In genomic region chr9:113057193-113057592, GRCh38 we compare ENCODE assay signal across 9 cellular contexts. TPM values are rescaled to one million over a fixed set of nuclear protein-coding genes. Genes with fewer than 3 reads are reported as not detected.
DNase-seq lines count a peak whose midpoint lies in the region; ATAC-seq and TF ChIP-seq lines count a peak whose summit lies in the region.
"Had no signal": no experiment of that assay in that cellular context is flagged by ENCODE, and none has a peak within 500 bp of the region (broad histone marks: within the 10 kb centered on the region; RNA-seq: fewer than 3 reads in every experiment).

No MANE protein-coding gene starts in this region.

- no peak overlapping the region for H3K9ac ChIP-seq in HUES64 (ENCODE audit: low read depth, low read length)
- no peak overlapping the region for H3K9ac ChIP-seq in duodenal mucosa (ENCODE audit: low read depth in 1 of 2, low read length in 2 of 2)

- H3K9me3 Mint-ChIP-seq in naive thymus-derived CD4-positive, alpha-beta T cell: peaks cover 0 to 19% (median 7%) of the 10 kb centered on the region in 11 donors
- H3K9me3 Mint-ChIP-seq: natural killer cell had no signal

- peaks cover 0 to 20% (median 13%) of the 10 kb centered on the region in 5 donors for H3K27me3 Mint-ChIP-seq in naive thymus-derived CD4-positive, alpha-beta T cell

- no peak for DNase-seq in naive thymus-derived CD4-positive, alpha-beta T cell
- DNase-seq in inferior parietal cortex (ENCODE audit: extremely low spot score) (no peak), HT-29 (ENCODE audit: low spot score) (no peak), NCI-H345 treated with DMSO at 0.1 percent for 48 hours (lab: John Stamatoyannopoulos, UW; ENCODE audit: unreplicated experiment) (no peak), middle frontal gyrus (ENCODE audit: extremely low spot score, low spot score) (no peak)

- peak overlapping the region; percentile 83 for H3K4me3 ChIP-seq in HUES64 (ENCODE audit: low read length)
- H3K4me3 ChIP-seq in duodenal mucosa (ENCODE audit: low read depth in 1 of 2, low read length in 2 of 2): peak overlapping the region; percentile 73 to 83
- H3K4me3 ChIP-seq in naive thymus-derived CD4-positive, alpha-beta T cell (ENCODE audit: low read length): peak overlapping the region; percentile 98

- CTCF ChIA-PET in naive thymus-derived CD4-positive, alpha-beta T cell (lab: Charles Lee): no interaction called here

- POLR2A ChIA-PET in naive thymus-derived CD4-positive, alpha-beta T cell (lab: Charles Lee): no interaction called here

- H3K36me3 ChIP-seq in HUES64 (ENCODE audit: insufficient read depth, low read length) (no peaks in the 10 kb centered on the region), duodenal mucosa (ENCODE audit: control insufficient read depth in 1 of 2, insufficient read depth in 2 of 2, low read length in 2 of 2) (no peaks in the 10 kb centered on the region)
- no peaks in the 10 kb centered on the region for H3K36me3 ChIP-seq in naive thymus-derived CD4-positive, alpha-beta T cell (ENCODE audit: control insufficient read depth in 2 of 3, insufficient read depth in 3 of 3, low read length in 3 of 3)

- H3K9me3 ChIP-seq in HUES64 (ENCODE audit: insufficient read depth, low read depth, low read length) (peaks cover 39% of the 10 kb centered on the region), duodenal mucosa (ENCODE audit: control insufficient read depth in 1 of 2, low read length in 2 of 2) (peaks cover 17 to 46% of the 10 kb centered on the region in 2 donors)
- H3K9me3 ChIP-seq in naive thymus-derived CD4-positive, alpha-beta T cell (ENCODE audit: control insufficient read depth in 2 of 3, low read length in 3 of 3): peaks cover 0 to 59% (median 24%) of the 10 kb centered on the region in 3 experiments

- no peak for TF ChIP-seq CTCF in 22Rv1 (IDR thresholded peaks at IDR 0.05)

- peaks cover 4% of the 10 kb centered on the region; the same call in 1 of the 2 replicates for H3K4me1 ChIP-seq in HUES64 (ENCODE audit: insufficient read depth, low read length)
- no peaks in the 10 kb centered on the region for H3K4me1 ChIP-seq in duodenal mucosa (ENCODE audit: control insufficient read depth in 1 of 2, insufficient read depth in 2 of 2, low read length in 2 of 2)
- H3K4me1 ChIP-seq in naive thymus-derived CD4-positive, alpha-beta T cell (ENCODE audit: control insufficient read depth in 2 of 2, insufficient read depth in 2 of 2, low read length in 2 of 2): no peaks in the 10 kb centered on the region

- ATAC-seq in naive thymus-derived CD4-positive, alpha-beta T cell: no peak

- H3K36me3 Mint-ChIP-seq in naive thymus-derived CD4-positive, alpha-beta T cell: peaks cover 0 to 9% (median 4%) of the 10 kb centered on the region in 5 donors
- H3K36me3 Mint-ChIP-seq: natural killer cell had no signal

- H3K27ac ChIP-seq in 22Rv1 (peak overlapping the region; percentile 63), HUES64 (ENCODE audit: low read depth, low read length) (no peak overlapping the region), duodenal mucosa (ENCODE audit: low read depth, low read length) (no peak overlapping the region)
- no peak overlapping the region for H3K27ac ChIP-seq in naive thymus-derived CD4-positive, alpha-beta T cell (ENCODE audit: low read depth, low read length)

- H3K27ac Mint-ChIP-seq in naive thymus-derived CD4-positive, alpha-beta T cell: no peak overlapping the region
- H3K27ac Mint-ChIP-seq: natural killer cell had no signal

- H3K27me3 ChIP-seq in HUES64 (ENCODE audit: insufficient read depth, low read length) (peaks cover 10% of the 10 kb centered on the region), duodenal mucosa (ENCODE audit: control insufficient read depth in 1 of 2, insufficient read depth in 2 of 2, low read length in 2 of 2) (peaks cover 0 to 5% of the 10 kb centered on the region in 2 donors)
- H3K27me3 ChIP-seq in naive thymus-derived CD4-positive, alpha-beta T cell (ENCODE audit: control insufficient read depth in 2 of 2, insufficient read depth in 2 of 2, low read length in 2 of 2): peaks cover 0 to 12% of the 10 kb centered on the region in 2 donors

- H3K4me1 Mint-ChIP-seq in naive thymus-derived CD4-positive, alpha-beta T cell: peaks cover 0 to 6% (median 0%) of the 10 kb centered on the region in 7 donors
- H3K4me1 Mint-ChIP-seq: natural killer cell had no signal

- intact Hi-C loops in naive thymus-derived CD4-positive, alpha-beta T cell (cut with micrococcal nuclease): no loop called here

- no peak overlapping the region for H3K4me3 Mint-ChIP-seq in naive thymus-derived CD4-positive, alpha-beta T cell

- 89% methylated on average over 5 of the region's 5 CpGs for WGBS in HUES64

RNA-seq across cellular contexts. Expression of gene ZFP37, which starts 0.7 kb away (rescaled TPM):
- polyA plus RNA-seq in HUES64 (2013, experiment 1 of 2): 5.3 TPM
- 5.5 TPM for polyA plus RNA-seq in HUES64 (2013, experiment 2 of 2)
- total RNA-seq in naive thymus-derived CD4-positive, alpha-beta T cell: 1 to 10 TPM in 2 of 5 experiments, under 1 TPM in 3; 0.41 to 3.1 (median 0.96) TPM
- polyA plus RNA-seq in naive thymus-derived CD4-positive, alpha-beta T cell: 1 to 10 TPM; 1.7 to 4.9 TPM
- not detected in 2 replicates for total RNA-seq in HT-29 (2014; rRNA removed; shearing (Covaris generic))

RNA-seq across cellular contexts. Expression of gene ZNF883, which starts 45.2 kb away (rescaled TPM):
- polyA plus RNA-seq in HUES64 (2013, experiment 1 of 2): 12.0 TPM
- polyA plus RNA-seq in HUES64 (2013, experiment 2 of 2): 12.4 TPM
- 1 to 10 TPM in 2 of 5 experiments, under 1 TPM in 1, not detected in 2; 0.64 to 2.1 (median 1.1) TPM for total RNA-seq in naive thymus-derived CD4-positive, alpha-beta T cell
- polyA plus RNA-seq in naive thymus-derived CD4-positive, alpha-beta T cell: 1 to 10 TPM in 1 of 2 donors, under 1 TPM in 1; 0.76 to 1.4 TPM
- not detected in 2 replicates for total RNA-seq in HT-29 (2014; rRNA removed; shearing (Covaris generic))
